In the genomic region with DNA sequence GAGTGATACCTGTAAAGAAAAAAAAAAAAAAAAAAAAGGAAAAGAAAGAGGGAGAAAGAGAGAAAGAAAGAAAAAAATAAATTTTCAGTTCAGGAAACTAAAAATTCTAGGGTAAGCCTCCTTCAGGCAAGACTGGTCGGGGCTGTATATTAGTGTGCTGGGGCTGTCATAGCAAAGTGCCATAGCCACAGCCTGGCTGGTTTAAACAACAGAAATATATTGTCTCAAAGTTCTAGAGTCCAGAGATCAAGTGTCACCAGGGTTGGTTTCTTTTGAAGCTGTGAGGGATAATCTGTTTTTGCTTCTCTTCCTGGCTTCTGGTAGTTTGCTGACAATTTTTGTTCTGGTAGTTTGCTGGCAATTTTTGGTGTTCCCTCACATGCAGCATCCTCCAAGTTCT, we compare ENCODE assay signal across 6 cellular contexts.
"Had no signal": no experiment of that assay in that cellular context is flagged by ENCODE, and none has a peak within 500 bp of the region (broad histone marks: within the 10 kb centered on the region; RNA-seq: fewer than 3 reads in every experiment).

No MANE protein-coding gene starts in this region.

- H3K4me3 ChIP-seq: GM23338 had no signal

- DNase-seq: H9, HCEC 1CT had no signal

- FAIRE-seq: H1, H54, HTR-8/SVneo had no signal

- H3K4me2 ChIP-seq: GM23338 had no signal

- ATAC-seq: GM23338 had no signal
